Comparison of ENCODE assay signal across 18 cellular contexts in genomic region chr2:119704670-119705120, GRCh38. TPM values are rescaled to one million over a fixed set of nuclear protein-coding genes. Genes with fewer than 3 reads are reported as not detected.
A peak's percentile ranks its signal among the peaks of the same experiment; 100 is the strongest.
DNase-seq lines count a peak whose midpoint lies in the region; ATAC-seq and TF ChIP-seq lines count a peak whose summit lies in the region.
"Had no signal": no experiment of that assay in that cellular context is flagged by ENCODE, and none has a peak within 500 bp of the region (broad histone marks: within the 10 kb centered on the region; RNA-seq: fewer than 3 reads in every experiment).

No MANE protein-coding gene starts in this region.

- intact Hi-C loops in left ventricle myocardium superior (cut with micrococcal nuclease) (loop anchor here (10.0 kb wide), 1 partner anchor 470 kb away; no protein-coding TSS in a partner anchor), left ventricle myocardium inferior (cut with micrococcal nuclease) (no loop called here), testis (cut with DNase I; ENCODE audit: low total_unique reads) (no loop called here)

- H3K27me3 ChIP-seq in left ventricle myocardium inferior (ENCODE audit: low read depth) (no peaks in the 10 kb centered on the region), testis (no peaks in the 10 kb centered on the region)
- H3K27me3 ChIP-seq: cardiac muscle cell, heart right ventricle, Peyer's patch, tibial nerve had no signal

- H3K9me3 ChIP-seq in left ventricle myocardium inferior (replicated peaks) (peaks cover 7% of the 10 kb centered on the region), testis (no peaks in the 10 kb centered on the region)

- no peak for DNase-seq in left ventricle myocardium superior
- DNase-seq in left ventricle myocardium inferior = no peak
- peak; percentile 15 to 38 for DNase-seq in cardiac fibroblast (ENCODE audit: low read depth in 2 of 2)
- DNase-seq in testis = no peak
- DNase-seq: AML-193; H9; heart right ventricle; kidney glomerular epithelial cell; NCI-H2029 treated with DMSO at 0.1 percent for 48 hours; NCI-H526; Peyer's patch; stimulated activated CD4-positive, alpha-beta T cell treated with anti-CD3 and anti-CD28 coated beads, Interleukin-15, amount 100 ng/mL, for 24 hours had no signal

- H3K4me1 ChIP-seq in left ventricle myocardium inferior (peaks cover 15% of the 10 kb centered on the region), testis (peaks cover 41% of the 10 kb centered on the region)
- H3K4me1 ChIP-seq: tibial nerve had no signal

- TF ChIP-seq CTCF in left ventricle myocardium inferior (IDR thresholded peaks at IDR 0.05; ENCODE audit: borderline replicate concordance) (no peak), cardiac fibroblast (IDR thresholded peaks at IDR 0.05; ENCODE audit: low read depth, low read length) (no peak), testis (IDR thresholded peaks at IDR 0.05) (no peak)

- WGBS in testis, 2 donors = 34 to 65% methylated on average over 2 of the region's 2 CpGs

- no peaks in the 10 kb centered on the region for H3K36me3 ChIP-seq in left ventricle myocardium inferior
- no peaks in the 10 kb centered on the region for H3K36me3 ChIP-seq in testis (ENCODE audit: low read depth, missing control alignments)
- H3K36me3 ChIP-seq: cardiac muscle cell, heart right ventricle, Peyer's patch had no signal

- no peak for TF ChIP-seq POLR2A in testis (IDR thresholded peaks at IDR 0.05)

- H3K27ac ChIP-seq in left ventricle myocardium inferior (replicated peaks) (no peak overlapping the region), testis (peak overlapping the region; percentile 72 to 79)
- H3K27ac ChIP-seq: cardiac muscle cell, heart right ventricle, Peyer's patch, tibial nerve had no signal

- ATAC-seq in left ventricle myocardium superior (peak; percentile 7), HG02798 (IDR thresholded peaks at IDR 0.05; ENCODE audit: poor library complexity, unreplicated experiment) (peak; percentile 33), GM21528 (IDR thresholded peaks at IDR 0.05; ENCODE audit: low FRiP score, unreplicated experiment) (no peak), GM19395 (IDR thresholded peaks at IDR 0.05; ENCODE audit: unreplicated experiment) (no peak), HG03196 (IDR thresholded peaks at IDR 0.05; ENCODE audit: unreplicated experiment) (no peak)
- ATAC-seq: heart right ventricle had no signal

- H3K4me3 ChIP-seq in left ventricle myocardium inferior (no peak overlapping the region), cardiac fibroblast (replicated peaks in 1 of 2; ENCODE audit: low read depth in 2 of 2, low read length in 2 of 2) (no peak overlapping the region), testis (no peak overlapping the region)
- H3K4me3 ChIP-seq: cardiac muscle cell, heart right ventricle, Peyer's patch, tibial nerve had no signal

RNA-seq across cellular contexts. Expression of gene TMEM177, which starts 25.7 kb away (rescaled TPM):
- total RNA-seq in left ventricle myocardium superior = 12.8 TPM
- 8.6 TPM for total RNA-seq in left ventricle myocardium inferior
- total RNA-seq in testis = 10 to 100 TPM; 26.4 to 28.8 TPM
- 19.0 TPM for polyA plus RNA-seq in testis (ENCODE audit: insufficient read depth, low read depth, low replicate concordance)

RNA-seq across cellular contexts. Expression of gene PTPN4, which starts 55.0 kb away (rescaled TPM):
- total RNA-seq in left ventricle myocardium superior (41.1 TPM), left ventricle myocardium inferior (45.4 TPM), testis (10 to 100 TPM; 58.5 to 80.5 TPM)
- 19.7 TPM for polyA plus RNA-seq in testis (ENCODE audit: insufficient read depth, low read depth, low replicate concordance)

Comparison
In these comparisons a context has a peak if more than half of its experiments do, and no peak if none do; other contexts are left out.
1. ATAC-seq: peak in left ventricle myocardium superior (single experiment) and HG02798 (single experiment); none in GM21528 (single experiment), GM19395 (single experiment) and HG03196 (single experiment).
2. DNase-seq: peak in cardiac fibroblast (2 of 2); none in left ventricle myocardium superior (single experiment), left ventricle myocardium inferior (single experiment) and testis (single experiment).